In genomic region chr20:51587145-51587544, GRCh38 we compare ENCODE assay signal across 28 cellular contexts. TPM values are rescaled to one million over a fixed set of nuclear protein-coding genes. Genes with fewer than 3 reads are reported as not detected.
"Had no signal": no experiment of that assay in that cellular context is flagged by ENCODE, and none has a peak within 500 bp of the region (broad histone marks: within the 10 kb centered on the region; RNA-seq: fewer than 3 reads in every experiment).

No MANE protein-coding gene starts in this region.

- H3K27ac ChIP-seq: WERI-Rb-1 had no signal

- FAIRE-seq: bronchial epithelial cell had no signal

- ATAC-seq: activated CD8-positive, alpha-beta memory T cell treated with anti-CD3 and anti-CD28 coated beads, Interleukin-2, amount 10 ng/mL, durations not matched to agents 7 days and 5 days; activated naive CD8-positive, alpha-beta T cell treated with anti-CD3 and anti-CD28 coated beads, Interleukin-2, amount 50 U/mL, for 24 hours had no signal

- DNase-seq: activated CD4-positive, alpha-beta memory T cell treated with anti-CD3 and anti-CD28 coated beads, Interleukin-2, amount 10 ng/mL, durations not matched to agents 7 days and 5 days; activated CD4-positive, alpha-beta T cell treated with anti-CD3 and anti-CD28 coated beads for 1 hour; activated CD4-positive, alpha-beta T cell treated with anti-CD3 and anti-CD28 coated beads for 48 hours; activated CD4-positive, CD25-positive, alpha-beta regulatory T cell; activated CD8-positive, alpha-beta memory T cell treated with anti-CD3 and anti-CD28 coated beads for 24 hours; activated CD8-positive, alpha-beta memory T cell treated with anti-CD3 and anti-CD28 coated beads, Interleukin-2, amount 10 ng/mL, durations not matched to agents 7 days and 5 days; activated CD8-positive, alpha-beta memory T cell treated with anti-CD3 and anti-CD28 coated beads, Interleukin-2, amount 50 U/mL, for 48 hours; activated effector memory CD4-positive, alpha-beta T cell treated with Interleukin-2 at 50 U/mL for 16 hours; activated naive CD4-positive, alpha-beta T cell treated with anti-CD3 and anti-CD28 coated beads, Interleukin-2, amount 10 ng/mL, durations not matched to agents 7 days and 5 days; activated naive CD8-positive, alpha-beta T cell treated with anti-CD3 and anti-CD28 coated beads, Interleukin-2, amount 50 U/mL, for 24 hours; activated T-cell treated with anti-CD3 and anti-CD28 coated beads, Interleukin-2, amount 50 U/mL, for 48 hours; anterior cingulate cortex; caudate nucleus; cerebellar nuclear complex; NCI-H1105; NCI-H1417 treated with DMSO at 0.1 percent for 48 hours; NCI-H187 treated with DMSO at 0.1 percent for 48 hours; NCI-H2081; NCI-H2171 treated with DMSO at 0.1 percent for 48 hours; NCI-H2227 treated with DMSO at 0.1 percent for 48 hours; NCI-H446; NCI-H510A treated with DMSO at 0.1 percent for 48 hours; NK-92 treated with Interleukin-12 subunit alpha and Interleukin-12 subunit beta, amount 100 ng/mL, for 24 hours; OCI-M1; Right ventricle myocardium superior; T1000; WERI-Rb-1 had no signal

- H3K36me3 ChIP-seq: WERI-Rb-1 had no signal

RNA-seq across cellular contexts. Expression of gene NFATC2, which starts 44.6 kb away (rescaled TPM):
- total RNA-seq: bronchial epithelial cell had no signal
